In genomic region chr7:108569381-108570145, GRCh38 we compare ENCODE assay signal across 8 cellular contexts. TPM values are rescaled to one million over a fixed set of nuclear protein-coding genes. Genes with fewer than 3 reads are reported as not detected.
DNase-seq lines count a peak whose midpoint lies in the region; ATAC-seq, FAIRE-seq and TF ChIP-seq lines count a peak whose summit lies in the region.

DNAJB9 (plus strand) TSS chr7:108569874; CDS start chr7:108571727, 1,853 bp downstream.
THAP5 (minus strand) TSS chr7:108569706; CDS start chr7:108569569, 137 bp downstream.

- FAIRE-seq in astrocyte (lab: Jason Lieb, UNC), result peak; percentile 72

- WGBS in right cardiac atrium, result under 1% methylated on average over 65 of the region's 65 CpGs

- peak within 1 kb of the TSS; percentile 100 for H3K27ac Mint-ChIP-seq in T-helper 2 cell treated with Interferon-gamma antibody and Interleukin-4, amounts not matched to agents 5 μg/mL and 100 μg/mL, for 36 hours
- peak within 1 kb of the TSS; percentile 88 for H3K27ac Mint-ChIP-seq in astrocyte (ENCODE audit: unreplicated experiment)

- no peaks in the 10 kb centered on the region for H3K27me3 ChIP-seq in astrocyte (ENCODE audit: insufficient read depth, low read length)
- no peaks in the 10 kb centered on the region for H3K27me3 ChIP-seq in right cardiac atrium (ENCODE audit: control insufficient read depth, insufficient read depth)
- no peaks in the 10 kb centered on the region for H3K27me3 ChIP-seq in uterus

- H3K9ac ChIP-seq in astrocyte (ENCODE audit: low read length), result peak within 1 kb of the TSS; percentile 95

- peaks cover 15% of the 10 kb centered on the region for H3K4me1 ChIP-seq in astrocyte (ENCODE audit: insufficient read depth, low read length)
- no peaks in the 10 kb centered on the region for H3K4me1 ChIP-seq in right cardiac atrium (ENCODE audit: control insufficient read depth, insufficient read depth, low read length)
- no peaks in the 10 kb centered on the region for H3K4me1 ChIP-seq in uterus

- H3K27ac ChIP-seq in astrocyte (ENCODE audit: low read depth, low read length) (peak within 1 kb of the TSS; percentile 98), right cardiac atrium (ENCODE audit: low read length) (peak within 1 kb of the TSS; percentile 99), uterus (peak within 1 kb of the TSS; percentile 91 to 92)

- intact Hi-C loops in right cardiac atrium (cut with DNase I) (no loop called here), uterus (cut with DNase I; ENCODE audit: low total_unique reads) (no loop called here)

- ATAC-seq in GM18502 (IDR thresholded peaks at IDR 0.05; ENCODE audit: poor library complexity, unreplicated experiment), result peak; percentile 95
- peak; percentile 96 for ATAC-seq in HG02970 (IDR thresholded peaks at IDR 0.05; ENCODE audit: low FRiP score, unreplicated experiment)
- ATAC-seq in right cardiac atrium, result peak; percentile 99

- H3K4me1 Mint-ChIP-seq in T-helper 2 cell treated with Interferon-gamma antibody and Interleukin-4, amounts not matched to agents 5 μg/mL and 100 μg/mL, for 36 hours (ENCODE audit: low read depth), result peaks cover 34% of the 10 kb centered on the region
- peaks cover 11% of the 10 kb centered on the region for H3K4me1 Mint-ChIP-seq in astrocyte (ENCODE audit: low read depth, unreplicated experiment)

- peak within 1 kb of the TSS; percentile 91 for H2AFZ ChIP-seq in astrocyte (ENCODE audit: low read depth, low read length)

- H3K36me3 Mint-ChIP-seq in T-helper 2 cell treated with Interferon-gamma antibody and Interleukin-4, amounts not matched to agents 5 μg/mL and 100 μg/mL, for 36 hours (ENCODE audit: low read depth), result peaks cover 51% of the 10 kb centered on the region
- no peaks in the 10 kb centered on the region for H3K36me3 Mint-ChIP-seq in astrocyte (ENCODE audit: low read depth, unreplicated experiment)

- H3K36me3 ChIP-seq in astrocyte (ENCODE audit: insufficient read depth, low read length), result peaks cover 19% of the 10 kb centered on the region
- H3K36me3 ChIP-seq in uterus, result peaks cover 0 to 2% of the 10 kb centered on the region in 2 donors

- H3K4me2 ChIP-seq in astrocyte (ENCODE audit: low read length), result peak within 1 kb of the TSS; percentile 92

- peaks cover 80% of the 10 kb centered on the region for H3K79me2 ChIP-seq in astrocyte (ENCODE audit: insufficient read depth, low read length)

- peak within 1 kb of the TSS; percentile 98 for H3K4me3 Mint-ChIP-seq in T-helper 2 cell treated with Interferon-gamma antibody and Interleukin-4, amounts not matched to agents 5 μg/mL and 100 μg/mL, for 36 hours
- peak within 1 kb of the TSS; percentile 99 for H3K4me3 Mint-ChIP-seq in astrocyte (ENCODE audit: unreplicated experiment)

- DNase-seq in NCI-H1930 (lab: John Stamatoyannopoulos, UW) (peak; percentile 100), astrocyte (ENCODE audit: low read depth) (peak; percentile 99), right cardiac atrium (peak; percentile 99 to 100 (median 99)), pulmonary artery endothelial cell (ENCODE audit: low read depth, low spot score) (peak; percentile 99), uterus (peak; percentile 99)
- DNase-seq in T-helper 2 cell treated with Interferon-gamma antibody and Interleukin-4, amounts not matched to agents 5 μg/mL and 100 μg/mL, for 36 hours (ENCODE audit: low spot score), result peak; percentile 100

- peaks cover 3% of the 10 kb centered on the region for H3K27me3 Mint-ChIP-seq in T-helper 2 cell treated with Interferon-gamma antibody and Interleukin-4, amounts not matched to agents 5 μg/mL and 100 μg/mL, for 36 hours (ENCODE audit: low read depth)
- H3K27me3 Mint-ChIP-seq in astrocyte (ENCODE audit: low read depth, unreplicated experiment), result no peaks in the 10 kb centered on the region

- peak; percentile 93 to 94 for TF ChIP-seq POLR2A in uterus (IDR thresholded peaks at IDR 0.05)

- H3K4me3 ChIP-seq in astrocyte (ENCODE audit: insufficient read depth, low read depth, low read length) (peak within 1 kb of the TSS; percentile 96), right cardiac atrium (ENCODE audit: low read length) (peak within 1 kb of the TSS; percentile 77), uterus (peak within 1 kb of the TSS; percentile 81 to 98)

- TF ChIP-seq CTCF in astrocyte (IDR thresholded peaks at IDR 0.05; ENCODE audit: insufficient read depth, low read depth, low read length) (no peak), uterus (IDR thresholded peaks at IDR 0.05) (peak in 1 of 4 experiments; percentile 18)

- H4K20me1 ChIP-seq in astrocyte (ENCODE audit: insufficient read depth, low read length), result peaks cover 27% of the 10 kb centered on the region

- no peaks in the 10 kb centered on the region for H3K9me3 Mint-ChIP-seq in T-helper 2 cell treated with Interferon-gamma antibody and Interleukin-4, amounts not matched to agents 5 μg/mL and 100 μg/mL, for 36 hours
- H3K9me3 Mint-ChIP-seq in astrocyte (ENCODE audit: unreplicated experiment), result no peaks in the 10 kb centered on the region

- H3K9me3 ChIP-seq in astrocyte (ENCODE audit: insufficient read depth, low read depth, low read length) (no peaks in the 10 kb centered on the region), right cardiac atrium (ENCODE audit: control insufficient read depth, low read length) (no peaks in the 10 kb centered on the region), uterus (peaks cover 0 to 5% of the 10 kb centered on the region in 2 donors)

RNA-seq across cellular contexts. Expression of gene DNAJB9, which starts in this region (rescaled TPM):
- total RNA-seq in astrocyte, result 25.2 and 27.5 TPM in 2 replicates
- 10 to 100 TPM; 35.0 to 52.0 (median 39.6) TPM for total RNA-seq in right cardiac atrium
- 35.7 TPM for polyA plus RNA-seq in right cardiac atrium
- total RNA-seq in pulmonary artery endothelial cell, result 28.8 and 53.6 TPM in 2 replicates
- 100 to 1,000 TPM in 1 of 4 donors, 10 to 100 TPM in 3; 28.7 to 362 (median 44.8) TPM for total RNA-seq in uterus

RNA-seq across cellular contexts. Expression of gene THAP5, which starts in this region (rescaled TPM):
- total RNA-seq in astrocyte, result 18.8 and 21.9 TPM in 2 replicates
- total RNA-seq in right cardiac atrium, result 10 to 100 TPM; 26.7 to 31.1 (median 30.7) TPM
- 10.0 TPM for polyA plus RNA-seq in right cardiac atrium
- 12.8 and 17.7 TPM in 2 replicates for total RNA-seq in pulmonary artery endothelial cell
- 10 to 100 TPM; 21.0 to 55.6 (median 45.6) TPM for total RNA-seq in uterus

Comparison
In these comparisons a context has a peak if more than half of its experiments do, and no peak if none do; other contexts are left out.
1. Peak in every context shown above with its lines: DNase-seq, ATAC-seq, H3K4me3 ChIP-seq and H3K27ac ChIP-seq.